Comparison of ENCODE assay signal across 18 cellular contexts in the genomic region with DNA sequence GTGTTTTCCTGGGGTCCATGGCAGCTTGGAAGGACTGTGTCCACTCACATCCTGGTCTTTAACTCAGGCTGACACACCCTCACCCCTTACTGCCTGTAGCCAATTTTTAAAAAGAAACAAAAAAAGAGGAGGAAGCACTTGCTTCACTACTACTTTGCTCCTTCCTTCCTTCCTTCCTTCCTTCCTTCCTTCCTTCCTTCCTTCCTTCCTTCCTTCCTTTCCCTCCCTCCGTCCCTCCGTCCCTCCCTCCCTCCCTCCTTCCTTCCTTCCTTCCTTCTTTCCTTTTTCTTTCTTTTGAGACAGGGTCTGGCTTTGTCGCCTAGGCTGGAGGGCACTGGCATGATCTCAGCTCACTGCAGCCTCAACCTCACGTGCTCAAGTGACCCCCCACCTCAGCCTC.
"Had no signal": no experiment of that assay in that cellular context is flagged by ENCODE, and none has a peak within 500 bp of the region (broad histone marks: within the 10 kb centered on the region; RNA-seq: fewer than 3 reads in every experiment).

No MANE protein-coding gene starts in this region.

- H3K27me3 ChIP-seq: brain microvascular endothelial cell, right lobe of liver, stomach, testis, upper lobe of right lung had no signal

- H3K9me3 ChIP-seq: gastrocnemius medialis, prostate gland, right lobe of liver, stomach, testis, upper lobe of right lung had no signal

- H3K36me3 ChIP-seq: brain microvascular endothelial cell, gastrocnemius medialis, prostate gland, right lobe of liver, stomach, upper lobe of right lung had no signal

- H3K4me1 ChIP-seq: prostate gland, testis had no signal

- H3K27ac ChIP-seq: brain microvascular endothelial cell, epithelial cell of prostate, gastrocnemius medialis, prostate gland, right lobe of liver, stomach, testis, upper lobe of right lung had no signal

- DNase-seq: activated CD4-positive, alpha-beta T cell treated with anti-CD3 and anti-CD28 coated beads, Interleukin-2, amount 50 U/mL, for 1 hour; activated CD8-positive, alpha-beta memory T cell treated with anti-CD3 and anti-CD28 coated beads for 24 hours; activated naive CD8-positive, alpha-beta T cell treated with anti-CD3 and anti-CD28 coated beads, Interleukin-2, amount 10 ng/mL, durations not matched to agents 7 days and 5 days; gastrocnemius medialis; mammary epithelial cell; occipital lobe; right lobe of liver; stimulated activated CD4-positive, alpha-beta T cell treated with anti-CD3 and anti-CD28 coated beads, Interleukin-12 subunit alpha, Interleukin-12 subunit beta, amount 100 ng/mL, for 4 hours; stimulated activated CD4-positive, alpha-beta T cell treated with anti-CD3 and anti-CD28 coated beads, Interleukin-2, amount 100 ng/mL, for 24 hours; stomach; T-cell; testis; upper lobe of right lung had no signal

- H3K4me3 ChIP-seq: gastrocnemius medialis, prostate gland, right lobe of liver, stomach, testis, upper lobe of right lung had no signal

- ATAC-seq: activated CD4-positive, CD25-positive, alpha-beta regulatory T cell treated with anti-CD3 and anti-CD28 coated beads, Interleukin-2, amount 50 U/mL, for 24 hours; gastrocnemius medialis; left lobe of liver; right lobe of liver; T-cell; upper lobe of right lung had no signal
